ENCODE assay signal across 27 cellular contexts in genomic region chr5:121954086-121954485, GRCh38.
"Had no signal": no experiment of that assay in that cellular context is flagged by ENCODE, and none has a peak within 500 bp of the region (broad histone marks: within the 10 kb centered on the region; RNA-seq: fewer than 3 reads in every experiment).

No MANE protein-coding gene starts in this region.

- ATAC-seq: activated naive CD4-positive, alpha-beta T cell treated with anti-CD3 and anti-CD28 coated beads, Interleukin-2, amount 50 U/mL, for 72 hours; activated T-cell treated with anti-CD3 and anti-CD28 coated beads, Interleukin-2, amount 50 U/mL, for 72 hours; gastroesophageal sphincter; T-helper 17 cell had no signal

- H3K4me1 ChIP-seq: ascending aorta, breast epithelium, colonic mucosa, esophagus squamous epithelium, gastroesophageal sphincter had no signal

- H3K27me3 Mint-ChIP-seq: activated naive CD4-positive, alpha-beta T cell treated with anti-CD3 and anti-CD28 coated beads, Interleukin-2, amount 10 ng/mL, durations not matched to agents 7 days and 5 days had no signal

- H3K27ac Mint-ChIP-seq: activated CD4-positive, alpha-beta memory T cell treated with anti-CD3 and anti-CD28 coated beads, Interleukin-2, amount 10 ng/mL, durations not matched to agents 7 days and 5 days; activated CD4-positive, alpha-beta T cell treated with anti-CD3 and anti-CD28 coated beads, Interleukin-2, amount 10 ng/mL, durations not matched to agents 7 days and 5 days; activated naive CD4-positive, alpha-beta T cell treated with anti-CD3 and anti-CD28 coated beads, Interleukin-2, amount 10 ng/mL, durations not matched to agents 7 days and 5 days; activated naive CD4-positive, alpha-beta T cell treated with anti-CD3 and anti-CD28 coated beads, Interleukin-2, amount 50 U/mL, for 72 hours; activated naive CD8-positive, alpha-beta T cell treated with anti-CD3 and anti-CD28 coated beads, Interleukin-2, amount 10 ng/mL, durations not matched to agents 7 days and 5 days; activated T-cell treated with anti-CD3 and anti-CD28 coated beads, Interleukin-2, amount 50 U/mL, for 24 hours; activated T-cell treated with anti-CD3 and anti-CD28 coated beads, Interleukin-2, amount 50 U/mL, for 72 hours; brain; T-helper 17 cell had no signal

- H3K9me3 ChIP-seq: ascending aorta, breast epithelium, colonic mucosa, esophagus squamous epithelium, gastroesophageal sphincter had no signal

- H3K27me3 ChIP-seq: ascending aorta, cardiac muscle cell, colonic mucosa had no signal

- H3K9me3 Mint-ChIP-seq: activated CD4-positive, alpha-beta memory T cell treated with anti-CD3 and anti-CD28 coated beads, Interleukin-2, amount 10 ng/mL, durations not matched to agents 7 days and 5 days; activated CD4-positive, alpha-beta T cell treated with anti-CD3 and anti-CD28 coated beads, Interleukin-2, amount 10 ng/mL, durations not matched to agents 7 days and 5 days; activated naive CD4-positive, alpha-beta T cell treated with anti-CD3 and anti-CD28 coated beads, Interleukin-2, amount 10 ng/mL, durations not matched to agents 7 days and 5 days; activated naive CD4-positive, alpha-beta T cell treated with anti-CD3 and anti-CD28 coated beads, Interleukin-2, amount 50 U/mL, for 72 hours; activated naive CD8-positive, alpha-beta T cell treated with anti-CD3 and anti-CD28 coated beads, Interleukin-2, amount 10 ng/mL, durations not matched to agents 7 days and 5 days; activated T-cell treated with anti-CD3 and anti-CD28 coated beads, Interleukin-2, amount 50 U/mL, for 24 hours; activated T-cell treated with anti-CD3 and anti-CD28 coated beads, Interleukin-2, amount 50 U/mL, for 72 hours had no signal

- H3K36me3 ChIP-seq: ascending aorta, breast epithelium, cardiac muscle cell, colonic mucosa, esophagus squamous epithelium, gastroesophageal sphincter had no signal

- H3K36me3 Mint-ChIP-seq: activated naive CD4-positive, alpha-beta T cell treated with anti-CD3 and anti-CD28 coated beads, Interleukin-2, amount 10 ng/mL, durations not matched to agents 7 days and 5 days; activated naive CD4-positive, alpha-beta T cell treated with anti-CD3 and anti-CD28 coated beads, Interleukin-2, amount 50 U/mL, for 72 hours; activated naive CD8-positive, alpha-beta T cell treated with anti-CD3 and anti-CD28 coated beads, Interleukin-2, amount 10 ng/mL, durations not matched to agents 7 days and 5 days; brain had no signal

- H3K4me1 Mint-ChIP-seq: activated CD4-positive, alpha-beta memory T cell treated with anti-CD3 and anti-CD28 coated beads, Interleukin-2, amount 10 ng/mL, durations not matched to agents 7 days and 5 days; activated CD4-positive, alpha-beta T cell treated with anti-CD3 and anti-CD28 coated beads, Interleukin-2, amount 10 ng/mL, durations not matched to agents 7 days and 5 days; activated naive CD4-positive, alpha-beta T cell treated with anti-CD3 and anti-CD28 coated beads, Interleukin-2, amount 10 ng/mL, durations not matched to agents 7 days and 5 days; activated naive CD8-positive, alpha-beta T cell treated with anti-CD3 and anti-CD28 coated beads, Interleukin-2, amount 10 ng/mL, durations not matched to agents 7 days and 5 days; brain had no signal

- DNase-seq: activated CD4-positive, alpha-beta memory T cell treated with anti-CD3 and anti-CD28 coated beads, Interleukin-2, amount 10 ng/mL, durations not matched to agents 7 days and 5 days; activated CD4-positive, alpha-beta T cell treated with anti-CD3 and anti-CD28 coated beads for 1 hour; activated CD4-positive, alpha-beta T cell treated with anti-CD3 and anti-CD28 coated beads for 4 hours; activated CD4-positive, alpha-beta T cell treated with anti-CD3 and anti-CD28 coated beads, Interleukin-2, amount 10 ng/mL, durations not matched to agents 7 days and 5 days; activated CD4-positive, alpha-beta T cell treated with anti-CD3 and anti-CD28 coated beads, Interleukin-2, amount 50 U/mL, for 4 hours; activated CD4-positive, CD25-positive, alpha-beta regulatory T cell; activated CD8-positive, alpha-beta memory T cell treated with anti-CD3 and anti-CD28 coated beads, Interleukin-2, amount 50 U/mL, for 48 hours; activated gamma-delta T cell; activated naive CD4-positive, alpha-beta T cell; activated naive CD4-positive, alpha-beta T cell treated with anti-CD3 and anti-CD28 coated beads, Interleukin-2, amount 10 ng/mL, durations not matched to agents 7 days and 5 days; activated naive CD8-positive, alpha-beta T cell treated with anti-CD3 and anti-CD28 coated beads, Interleukin-2, amount 10 ng/mL, durations not matched to agents 7 days and 5 days; activated T-cell treated with anti-CD3 and anti-CD28 coated beads for 4 hours; activated T-cell treated with anti-CD3 and anti-CD28 coated beads, Interleukin-2, amount 50 U/mL, for 24 hours; activated T-cell treated with anti-CD3 and anti-CD28 coated beads, Interleukin-2, amount 50 U/mL, for 72 hours; colonic mucosa; effector CD8-positive, alpha-beta T cell; esophagus squamous epithelium; foreskin melanocyte; T-helper 1 cell; T-helper 17 cell had no signal

- H3K4me3 ChIP-seq: ascending aorta, breast epithelium, cardiac muscle cell, colonic mucosa, esophagus squamous epithelium, gastroesophageal sphincter had no signal

- H3K4me3 Mint-ChIP-seq: activated CD4-positive, alpha-beta memory T cell treated with anti-CD3 and anti-CD28 coated beads, Interleukin-2, amount 10 ng/mL, durations not matched to agents 7 days and 5 days; activated CD4-positive, alpha-beta T cell treated with anti-CD3 and anti-CD28 coated beads, Interleukin-2, amount 10 ng/mL, durations not matched to agents 7 days and 5 days; activated naive CD4-positive, alpha-beta T cell treated with anti-CD3 and anti-CD28 coated beads, Interleukin-2, amount 10 ng/mL, durations not matched to agents 7 days and 5 days; activated naive CD8-positive, alpha-beta T cell treated with anti-CD3 and anti-CD28 coated beads, Interleukin-2, amount 10 ng/mL, durations not matched to agents 7 days and 5 days; activated T-cell treated with anti-CD3 and anti-CD28 coated beads, Interleukin-2, amount 50 U/mL, for 24 hours; activated T-cell treated with anti-CD3 and anti-CD28 coated beads, Interleukin-2, amount 50 U/mL, for 72 hours; brain; T-helper 17 cell had no signal

- H3K27ac ChIP-seq: ascending aorta, breast epithelium, cardiac muscle cell, colonic mucosa, epithelial cell of prostate, esophagus squamous epithelium, gastroesophageal sphincter had no signal
